8 cellular contexts compared by ENCODE assay signal in the genomic region with DNA sequence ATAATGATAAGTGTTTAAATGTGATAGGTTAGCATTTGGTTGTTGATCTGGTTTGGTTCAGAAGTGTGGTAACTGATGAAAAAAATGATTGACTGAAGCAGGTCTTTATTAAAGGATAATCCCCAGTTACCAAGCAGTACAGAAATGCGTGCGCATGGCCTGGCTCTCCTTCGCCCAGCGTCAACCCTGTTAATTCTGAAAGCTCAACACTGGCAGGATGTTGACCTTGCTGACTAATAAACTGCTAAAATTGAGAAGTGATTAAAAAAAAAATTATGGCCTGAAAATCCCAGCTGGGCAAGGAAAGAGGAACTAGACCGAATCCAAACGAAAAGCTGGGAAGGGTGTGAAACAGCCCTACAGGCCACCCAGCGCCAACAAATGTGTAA. TPM values are rescaled to one million over a fixed set of nuclear protein-coding genes. Genes with fewer than 3 reads are reported as not detected.
DNase-seq lines count a peak whose midpoint lies in the region; ATAC-seq and TF ChIP-seq lines count a peak whose summit lies in the region.

No MANE protein-coding gene starts in this region.

- H3K36me3 ChIP-seq in body of pancreas (replicated peaks in 1 of 2; ENCODE audit: insufficient read depth in 1 of 2, low read depth in 2 of 2) (no peaks in the 10 kb centered on the region), liver (ENCODE audit: control insufficient read depth in 4 of 4, insufficient read depth in 3 of 4, low read depth in 1 of 4, low read length in 3 of 4) (no peaks in the 10 kb centered on the region), urinary bladder (ENCODE audit: insufficient read depth) (no peaks in the 10 kb centered on the region)

- H3K4me1 ChIP-seq in body of pancreas (peaks cover 31% of the 10 kb centered on the region), liver (ENCODE audit: control insufficient read depth in 4 of 4, insufficient read depth in 4 of 4, low read length in 3 of 4) (peaks cover 0 to 28% (median 20%) of the 10 kb centered on the region in 4 donors), urinary bladder (ENCODE audit: insufficient read depth) (no peaks in the 10 kb centered on the region)

- 3 to 9% methylated on average over 7 of the region's 7 CpGs for WGBS in body of pancreas, 2 donors
- WGBS in liver: 18% methylated on average over 7 of the region's 7 CpGs
- 43% methylated on average over 7 of the region's 7 CpGs for WGBS in urinary bladder

- ATAC-seq in GM19043 (IDR thresholded peaks at IDR 0.05; ENCODE audit: low read depth, unreplicated experiment): peak; percentile 40
- ATAC-seq in HG03571 (IDR thresholded peaks at IDR 0.05; ENCODE audit: unreplicated experiment): peak; percentile 37
- ATAC-seq in body of pancreas: peak; percentile 4
- no peak for ATAC-seq in GM21825 (IDR thresholded peaks at IDR 0.05; ENCODE audit: unreplicated experiment)

- H3K27me3 ChIP-seq in body of pancreas (no peaks in the 10 kb centered on the region), liver (ENCODE audit: control insufficient read depth in 4 of 4, insufficient read depth in 4 of 4, low read length in 3 of 4) (no peaks in the 10 kb centered on the region)

- TF ChIP-seq CTCF in AG10803 (conservative IDR thresholded peaks at IDR 0.05; ENCODE audit: low read length): no peak
- peak in 2 of 7 experiments; percentile 20 to 29 for TF ChIP-seq CTCF in body of pancreas (IDR thresholded peaks at IDR 0.05)
- TF ChIP-seq CTCF in liver (IDR thresholded peaks at IDR 0.05; ENCODE audit: low read depth, low read length, missing input control): no peak

- H3K9me3 ChIP-seq in body of pancreas: no peaks in the 10 kb centered on the region
- H3K9me3 ChIP-seq in liver (ENCODE audit: control insufficient read depth in 4 of 4, low read length in 3 of 4): no peaks in the 10 kb centered on the region

- TF ChIP-seq RAD21 in liver (IDR thresholded peaks at IDR 0.05): no peak

- peak overlapping the region; percentile 82 for H3K4me3 ChIP-seq in AG10803 (ENCODE audit: low read length)
- peak overlapping the region; percentile 36 to 71 for H3K4me3 ChIP-seq in body of pancreas
- peak overlapping the region; percentile 73 to 87 (median 86) for H3K4me3 ChIP-seq in liver (ENCODE audit: low read depth in 1 of 3, low read length in 3 of 3)
- peak overlapping the region; percentile 71 for H3K4me3 ChIP-seq in urinary bladder (ENCODE audit: low read depth, low read length)

- peak overlapping the region; percentile 21 to 68 for H3K9ac ChIP-seq in liver (ENCODE audit: low read depth in 1 of 2, low read length in 2 of 2)

- no peak for DNase-seq in AG10803 (ENCODE audit: low read depth)
- no peak for DNase-seq in body of pancreas
- DNase-seq in NCI-H2171 treated with DMSO at 0.1 percent for 48 hours (lab: John Stamatoyannopoulos, UW): no peak

- no peak for TF ChIP-seq POLR2A in body of pancreas (IDR thresholded peaks at IDR 0.05)

- intact Hi-C loops in body of pancreas (cut with DNase I): no loop called here

- peak overlapping the region; percentile 96 to 99 (median 99) for H3K27ac ChIP-seq in body of pancreas
- H3K27ac ChIP-seq in liver (ENCODE audit: low read depth in 1 of 2, low read length in 2 of 2): peak overlapping the region; percentile 96 to 98
- H3K27ac ChIP-seq in urinary bladder (ENCODE audit: low read depth): peak overlapping the region; percentile 64

TF ChIP-seq in liver, 16 proteins besides CTCF, POLR2A, EP300 and RAD21:
- TF ChIP-seq FOXA1 (IDR thresholded peaks at IDR 0.05) (no peak), SP1 (IDR thresholded peaks at IDR 0.05) (peak; percentile 31), RXRA (IDR thresholded peaks at IDR 0.05) (peak in 1 of 2 donors; percentile 22)

RNA-seq across cellular contexts. Expression of a gene that starts 0.8 kb away (rescaled TPM):
- 10 to 100 TPM; 24.7 to 37.1 TPM for total RNA-seq in body of pancreas
- total RNA-seq in liver: 10 to 100 TPM in 1 of 2 donors, 1 to 10 TPM in 1; 3.2 to 11.7 TPM
- 10 to 100 TPM in 1 of 2 donors, 1 to 10 TPM in 1; 8.9 to 11.7 TPM for polyA plus RNA-seq in liver
- 14.9 TPM for total RNA-seq in urinary bladder
- polyA plus RNA-seq in urinary bladder: 2.9 TPM
